1 cellular context compared by ENCODE assay signal in the genomic region with DNA sequence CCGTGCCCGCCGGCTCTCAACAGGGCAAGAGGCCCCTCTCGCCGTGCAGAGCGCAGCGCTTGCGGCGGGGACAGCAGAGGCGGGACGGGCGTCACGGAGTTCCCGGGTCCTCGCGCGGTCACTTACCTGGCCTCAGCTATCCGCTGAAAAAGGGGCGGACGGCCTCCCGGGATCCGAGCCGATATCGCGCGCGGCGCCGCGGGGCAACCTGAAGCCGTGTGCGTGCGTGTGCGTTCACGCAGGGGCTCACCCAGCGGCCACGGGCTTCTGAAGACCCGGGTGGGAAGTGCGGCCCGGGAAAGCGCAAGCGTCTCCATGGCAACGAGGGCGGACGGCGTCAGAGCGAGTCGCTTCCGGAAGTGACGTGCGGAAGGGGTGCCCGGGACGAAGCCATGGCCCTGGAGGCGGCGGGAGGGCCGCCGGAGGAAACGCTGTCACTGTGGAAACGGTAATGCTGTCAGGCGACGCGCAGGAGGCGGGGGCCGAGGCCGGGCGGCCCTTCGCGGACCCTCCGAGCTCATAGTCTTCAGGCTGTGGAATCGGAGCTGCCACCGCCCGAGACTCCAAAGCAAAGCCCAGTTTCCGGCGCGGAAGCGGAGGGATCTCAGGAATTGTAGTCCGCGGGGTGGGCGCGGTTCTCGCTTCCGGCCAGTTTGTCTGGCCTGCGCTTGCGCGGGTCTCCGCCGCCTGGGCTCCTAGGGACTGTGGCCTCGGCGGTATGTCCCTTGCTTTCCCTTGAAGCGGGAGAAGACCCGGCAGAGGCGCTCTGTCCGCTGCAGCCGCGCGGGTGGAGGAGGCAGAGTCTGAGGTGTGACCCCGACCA.
TF ChIP-seq lines count a peak whose summit lies in the region.

A gene (plus strand): TSS at position 365 of the 823 bp plus-strand sequence. CDS start 28 bp downstream, at position 393.

TF ChIP-seq in HepG2, 621 proteins besides CTCF, POLR2A, EP300 and RAD21 (continued from another document and continues in another):
- TF ChIP-seq, protein P1, sequence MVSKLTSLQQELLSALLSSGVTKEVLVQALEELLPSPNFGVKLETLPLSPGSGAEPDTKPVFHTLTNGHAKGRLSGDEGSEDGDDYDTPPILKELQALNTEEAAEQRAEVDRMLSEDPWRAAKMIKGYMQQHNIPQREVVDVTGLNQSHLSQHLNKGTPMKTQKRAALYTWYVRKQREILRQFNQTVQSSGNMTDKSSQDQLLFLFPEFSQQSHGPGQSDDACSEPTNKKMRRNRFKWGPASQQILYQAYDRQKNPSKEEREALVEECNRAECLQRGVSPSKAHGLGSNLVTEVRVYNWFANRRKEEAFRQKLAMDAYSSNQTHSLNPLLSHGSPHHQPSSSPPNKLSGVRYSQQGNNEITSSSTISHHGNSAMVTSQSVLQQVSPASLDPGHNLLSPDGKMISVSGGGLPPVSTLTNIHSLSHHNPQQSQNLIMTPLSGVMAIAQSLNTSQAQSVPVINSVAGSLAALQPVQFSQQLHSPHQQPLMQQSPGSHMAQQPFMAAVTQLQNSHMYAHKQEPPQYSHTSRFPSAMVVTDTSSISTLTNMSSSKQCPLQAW (CRISPR knock-in tag; IDR thresholded peaks at IDR 0.05) = peak; percentile 86
- TF ChIP-seq, protein P2, sequence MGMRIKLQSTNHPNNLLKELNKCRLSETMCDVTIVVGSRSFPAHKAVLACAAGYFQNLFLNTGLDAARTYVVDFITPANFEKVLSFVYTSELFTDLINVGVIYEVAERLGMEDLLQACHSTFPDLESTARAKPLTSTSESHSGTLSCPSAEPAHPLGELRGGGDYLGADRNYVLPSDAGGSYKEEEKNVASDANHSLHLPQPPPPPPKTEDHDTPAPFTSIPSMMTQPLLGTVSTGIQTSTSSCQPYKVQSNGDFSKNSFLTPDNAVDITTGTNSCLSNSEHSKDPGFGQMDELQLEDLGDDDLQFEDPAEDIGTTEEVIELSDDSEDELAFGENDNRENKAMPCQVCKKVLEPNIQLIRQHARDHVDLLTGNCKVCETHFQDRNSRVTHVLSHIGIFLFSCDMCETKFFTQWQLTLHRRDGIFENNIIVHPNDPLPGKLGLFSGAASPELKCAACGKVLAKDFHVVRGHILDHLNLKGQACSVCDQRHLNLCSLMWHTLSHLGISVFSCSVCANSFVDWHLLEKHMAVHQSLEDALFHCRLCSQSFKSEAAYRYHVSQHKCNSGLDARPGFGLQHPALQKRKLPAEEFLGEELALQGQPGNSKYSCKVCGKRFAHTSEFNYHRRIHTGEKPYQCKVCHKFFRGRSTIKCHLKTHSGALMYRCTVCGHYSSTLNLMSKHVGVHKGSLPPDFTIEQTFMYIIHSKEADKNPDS (CRISPR knock-in tag; IDR thresholded peaks at IDR 0.05) = peak; percentile 49; the same call in 1 of the 2 replicates
- TF ChIP-seq MAZ (IDR thresholded peaks at IDR 0.05; ENCODE audit: borderline replicate concordance, low read depth, low read length) (peak; percentile 71; the same call in 1 of the 2 replicates), MAZ (CRISPR knock-in tag; IDR thresholded peaks at IDR 0.05; ENCODE audit: low read depth) (peak; percentile 90), SNAI1 (CRISPR knock-in tag; IDR thresholded peaks at IDR 0.05; ENCODE audit: borderline replicate concordance) (peak; percentile 57), ZNF7 (CRISPR knock-in tag; IDR thresholded peaks at IDR 0.05) (no peak), NCOA1 (CRISPR knock-in tag; IDR thresholded peaks at IDR 0.05) (peak; percentile 88; the same call in 1 of the 2 replicates), ZNF382 (CRISPR knock-in tag; IDR thresholded peaks at IDR 0.05; ENCODE audit: borderline replicate concordance) (no peak), NR2F6 (IDR thresholded peaks at IDR 0.05) (no peak), NR2F6 (CRISPR knock-in tag; IDR thresholded peaks at IDR 0.05) (0 out of 2 replicates have a peak, but pooled peaks have one; percentile 4), SOX6 (IDR thresholded peaks at IDR 0.05) (no peak), SOX6 (CRISPR knock-in tag; IDR thresholded peaks at IDR 0.05) (peak; percentile 76), CREB1 (IDR thresholded peaks at IDR 0.05) (peak; percentile 97), CREB1 (CRISPR knock-in tag; IDR thresholded peaks at IDR 0.05) (peak; percentile 99), ZNF333 (CRISPR knock-in tag; IDR thresholded peaks at IDR 0.05; ENCODE audit: borderline replicate concordance) (peak; percentile 87), MTA1 (CRISPR knock-in tag; IDR thresholded peaks at IDR 0.05; ENCODE audit: borderline replicate concordance) (0 out of 2 replicates have a peak, but pooled peaks have one; percentile 6), ZNF292 (CRISPR knock-in tag; IDR thresholded peaks at IDR 0.05; ENCODE audit: borderline replicate concordance, low read depth) (peak; percentile 16; the same call in 1 of the 2 replicates), PAWR (CRISPR knock-in tag; IDR thresholded peaks at IDR 0.05; ENCODE audit: borderline replicate concordance) (peak; percentile 95; the same call in 1 of the 2 replicates), KMT2A (CRISPR knock-in tag; IDR thresholded peaks at IDR 0.05) (peak; percentile 82; the same call in 1 of the 2 replicates), ZNF430 (CRISPR knock-in tag; IDR thresholded peaks at IDR 0.05) (peak; percentile 71), ZNF343 (CRISPR knock-in tag; IDR thresholded peaks at IDR 0.05) (peak; percentile 90), ZNF747 (CRISPR knock-in tag; IDR thresholded peaks at IDR 0.05; ENCODE audit: borderline replicate concordance) (peak; percentile 97; the same call in 1 of the 2 replicates), RNF2 (conservative IDR thresholded peaks at IDR 0.05; ENCODE audit: low read depth) (peak; percentile 47; the same call in 1 of the 2 replicates), RCOR2 (CRISPR knock-in tag; IDR thresholded peaks at IDR 0.05) (0 out of 2 replicates have a peak, but pooled peaks have one; percentile 38), HNRNPL (IDR thresholded peaks at IDR 0.05; ENCODE audit: low read depth, low read length) (no peak), ZNF207 (IDR thresholded peaks at IDR 0.05; ENCODE audit: borderline replicate concordance) (no peak), SMAD9 (CRISPR knock-in tag; IDR thresholded peaks at IDR 0.05) (peak; percentile 66; the same call in 1 of the 2 replicates), SPEN (CRISPR knock-in tag; IDR thresholded peaks at IDR 0.05; ENCODE audit: low read depth) (peak; percentile 88), ZNF33A (CRISPR knock-in tag; IDR thresholded peaks at IDR 0.05; ENCODE audit: borderline replicate concordance) (no peak)
- TF ChIP-seq, protein P3, sequence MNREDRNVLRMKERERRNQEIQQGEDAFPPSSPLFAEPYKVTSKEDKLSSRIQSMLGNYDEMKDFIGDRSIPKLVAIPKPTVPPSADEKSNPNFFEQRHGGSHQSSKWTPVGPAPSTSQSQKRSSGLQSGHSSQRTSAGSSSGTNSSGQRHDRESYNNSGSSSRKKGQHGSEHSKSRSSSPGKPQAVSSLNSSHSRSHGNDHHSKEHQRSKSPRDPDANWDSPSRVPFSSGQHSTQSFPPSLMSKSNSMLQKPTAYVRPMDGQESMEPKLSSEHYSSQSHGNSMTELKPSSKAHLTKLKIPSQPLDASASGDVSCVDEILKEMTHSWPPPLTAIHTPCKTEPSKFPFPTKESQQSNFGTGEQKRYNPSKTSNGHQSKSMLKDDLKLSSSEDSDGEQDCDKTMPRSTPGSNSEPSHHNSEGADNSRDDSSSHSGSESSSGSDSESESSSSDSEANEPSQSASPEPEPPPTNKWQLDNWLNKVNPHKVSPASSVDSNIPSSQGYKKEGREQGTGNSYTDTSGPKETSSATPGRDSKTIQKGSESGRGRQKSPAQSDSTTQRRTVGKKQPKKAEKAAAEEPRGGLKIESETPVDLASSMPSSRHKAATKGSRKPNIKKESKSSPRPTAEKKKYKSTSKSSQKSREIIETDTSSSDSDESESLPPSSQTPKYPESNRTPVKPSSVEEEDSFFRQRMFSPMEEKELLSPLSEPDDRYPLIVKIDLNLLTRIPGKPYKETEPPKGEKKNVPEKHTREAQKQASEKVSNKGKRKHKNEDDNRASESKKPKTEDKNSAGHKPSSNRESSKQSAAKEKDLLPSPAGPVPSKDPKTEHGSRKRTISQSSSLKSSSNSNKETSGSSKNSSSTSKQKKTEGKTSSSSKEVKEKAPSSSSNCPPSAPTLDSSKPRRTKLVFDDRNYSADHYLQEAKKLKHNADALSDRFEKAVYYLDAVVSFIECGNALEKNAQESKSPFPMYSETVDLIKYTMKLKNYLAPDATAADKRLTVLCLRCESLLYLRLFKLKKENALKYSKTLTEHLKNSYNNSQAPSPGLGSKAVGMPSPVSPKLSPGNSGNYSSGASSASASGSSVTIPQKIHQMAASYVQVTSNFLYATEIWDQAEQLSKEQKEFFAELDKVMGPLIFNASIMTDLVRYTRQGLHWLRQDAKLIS (CRISPR knock-in tag; IDR thresholded peaks at IDR 0.05) = no peak
- TF ChIP-seq, protein P4, sequence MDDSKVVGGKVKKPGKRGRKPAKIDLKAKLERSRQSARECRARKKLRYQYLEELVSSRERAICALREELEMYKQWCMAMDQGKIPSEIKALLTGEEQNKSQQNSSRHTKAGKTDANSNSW (CRISPR knock-in tag; IDR thresholded peaks at IDR 0.05; ENCODE audit: borderline replicate concordance) = no peak; the same call in 1 of the 2 replicates
- TF ChIP-seq, protein P5, sequence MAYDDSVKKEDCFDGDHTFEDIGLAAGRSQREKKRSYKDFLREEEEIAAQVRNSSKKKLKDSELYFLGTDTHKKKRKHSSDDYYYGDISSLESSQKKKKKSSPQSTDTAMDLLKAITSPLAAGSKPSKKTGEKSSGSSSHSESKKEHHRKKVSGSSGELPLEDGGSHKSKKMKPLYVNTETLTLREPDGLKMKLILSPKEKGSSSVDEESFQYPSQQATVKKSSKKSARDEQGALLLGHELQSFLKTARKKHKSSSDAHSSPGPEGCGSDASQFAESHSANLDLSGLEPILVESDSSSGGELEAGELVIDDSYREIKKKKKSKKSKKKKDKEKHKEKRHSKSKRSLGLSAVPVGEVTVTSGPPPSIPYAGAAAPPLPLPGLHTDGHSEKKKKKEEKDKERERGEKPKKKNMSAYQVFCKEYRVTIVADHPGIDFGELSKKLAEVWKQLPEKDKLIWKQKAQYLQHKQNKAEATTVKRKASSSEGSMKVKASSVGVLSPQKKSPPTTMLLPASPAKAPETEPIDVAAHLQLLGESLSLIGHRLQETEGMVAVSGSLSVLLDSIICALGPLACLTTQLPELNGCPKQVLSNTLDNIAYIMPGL (CRISPR knock-in tag; IDR thresholded peaks at IDR 0.05; ENCODE audit: borderline replicate concordance in 1 of 2, low read depth in 1 of 2) = peak; percentile 77 to 88
- TF ChIP-seq, protein P6, sequence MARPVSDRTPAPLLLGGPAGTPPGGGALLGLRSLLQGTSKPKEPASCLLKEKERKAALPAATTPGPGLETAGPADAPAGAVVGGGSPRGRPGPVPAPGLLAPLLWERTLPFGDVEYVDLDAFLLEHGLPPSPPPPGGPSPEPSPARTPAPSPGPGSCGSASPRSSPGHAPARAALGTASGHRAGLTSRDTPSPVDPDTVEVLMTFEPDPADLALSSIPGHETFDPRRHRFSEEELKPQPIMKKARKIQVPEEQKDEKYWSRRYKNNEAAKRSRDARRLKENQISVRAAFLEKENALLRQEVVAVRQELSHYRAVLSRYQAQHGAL (CRISPR knock-in tag; IDR thresholded peaks at IDR 0.05; ENCODE audit: not compliant biosample characterization) = peak; percentile 46
- TF ChIP-seq, protein P7, sequence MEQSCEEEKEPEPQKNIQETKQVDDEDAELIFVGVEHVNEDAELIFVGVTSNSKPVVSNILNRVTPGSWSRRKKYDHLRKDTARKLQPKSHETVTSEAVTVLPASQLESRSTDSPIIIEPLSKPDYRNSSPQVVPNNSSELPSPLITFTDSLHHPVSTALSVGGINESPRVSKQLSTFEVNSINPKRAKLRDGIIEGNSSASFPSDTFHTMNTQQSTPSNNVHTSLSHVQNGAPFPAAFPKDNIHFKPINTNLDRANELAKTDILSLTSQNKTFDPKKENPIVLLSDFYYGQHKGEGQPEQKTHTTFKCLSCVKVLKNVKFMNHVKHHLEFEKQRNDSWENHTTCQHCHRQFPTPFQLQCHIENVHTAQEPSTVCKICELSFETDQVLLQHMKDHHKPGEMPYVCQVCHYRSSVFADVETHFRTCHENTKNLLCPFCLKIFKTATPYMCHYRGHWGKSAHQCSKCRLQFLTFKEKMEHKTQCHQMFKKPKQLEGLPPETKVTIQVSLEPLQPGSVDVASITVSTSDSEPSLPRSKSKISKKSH (CRISPR knock-in tag; IDR thresholded peaks at IDR 0.05; ENCODE audit: borderline replicate concordance) = peak; percentile 86
- TF ChIP-seq, protein P8, sequence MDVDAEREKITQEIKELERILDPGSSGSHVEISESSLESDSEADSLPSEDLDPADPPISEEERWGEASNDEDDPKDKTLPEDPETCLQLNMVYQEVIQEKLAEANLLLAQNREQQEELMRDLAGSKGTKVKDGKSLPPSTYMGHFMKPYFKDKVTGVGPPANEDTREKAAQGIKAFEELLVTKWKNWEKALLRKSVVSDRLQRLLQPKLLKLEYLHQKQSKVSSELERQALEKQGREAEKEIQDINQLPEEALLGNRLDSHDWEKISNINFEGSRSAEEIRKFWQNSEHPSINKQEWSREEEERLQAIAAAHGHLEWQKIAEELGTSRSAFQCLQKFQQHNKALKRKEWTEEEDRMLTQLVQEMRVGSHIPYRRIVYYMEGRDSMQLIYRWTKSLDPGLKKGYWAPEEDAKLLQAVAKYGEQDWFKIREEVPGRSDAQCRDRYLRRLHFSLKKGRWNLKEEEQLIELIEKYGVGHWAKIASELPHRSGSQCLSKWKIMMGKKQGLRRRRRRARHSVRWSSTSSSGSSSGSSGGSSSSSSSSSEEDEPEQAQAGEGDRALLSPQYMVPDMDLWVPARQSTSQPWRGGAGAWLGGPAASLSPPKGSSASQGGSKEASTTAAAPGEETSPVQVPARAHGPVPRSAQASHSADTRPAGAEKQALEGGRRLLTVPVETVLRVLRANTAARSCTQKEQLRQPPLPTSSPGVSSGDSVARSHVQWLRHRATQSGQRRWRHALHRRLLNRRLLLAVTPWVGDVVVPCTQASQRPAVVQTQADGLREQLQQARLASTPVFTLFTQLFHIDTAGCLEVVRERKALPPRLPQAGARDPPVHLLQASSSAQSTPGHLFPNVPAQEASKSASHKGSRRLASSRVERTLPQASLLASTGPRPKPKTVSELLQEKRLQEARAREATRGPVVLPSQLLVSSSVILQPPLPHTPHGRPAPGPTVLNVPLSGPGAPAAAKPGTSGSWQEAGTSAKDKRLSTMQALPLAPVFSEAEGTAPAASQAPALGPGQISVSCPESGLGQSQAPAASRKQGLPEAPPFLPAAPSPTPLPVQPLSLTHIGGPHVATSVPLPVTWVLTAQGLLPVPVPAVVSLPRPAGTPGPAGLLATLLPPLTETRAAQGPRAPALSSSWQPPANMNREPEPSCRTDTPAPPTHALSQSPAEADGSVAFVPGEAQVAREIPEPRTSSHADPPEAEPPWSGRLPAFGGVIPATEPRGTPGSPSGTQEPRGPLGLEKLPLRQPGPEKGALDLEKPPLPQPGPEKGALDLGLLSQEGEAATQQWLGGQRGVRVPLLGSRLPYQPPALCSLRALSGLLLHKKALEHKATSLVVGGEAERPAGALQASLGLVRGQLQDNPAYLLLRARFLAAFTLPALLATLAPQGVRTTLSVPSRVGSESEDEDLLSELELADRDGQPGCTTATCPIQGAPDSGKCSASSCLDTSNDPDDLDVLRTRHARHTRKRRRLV (CRISPR knock-in tag; IDR thresholded peaks at IDR 0.05) = no peak
- TF ChIP-seq, protein P9, sequence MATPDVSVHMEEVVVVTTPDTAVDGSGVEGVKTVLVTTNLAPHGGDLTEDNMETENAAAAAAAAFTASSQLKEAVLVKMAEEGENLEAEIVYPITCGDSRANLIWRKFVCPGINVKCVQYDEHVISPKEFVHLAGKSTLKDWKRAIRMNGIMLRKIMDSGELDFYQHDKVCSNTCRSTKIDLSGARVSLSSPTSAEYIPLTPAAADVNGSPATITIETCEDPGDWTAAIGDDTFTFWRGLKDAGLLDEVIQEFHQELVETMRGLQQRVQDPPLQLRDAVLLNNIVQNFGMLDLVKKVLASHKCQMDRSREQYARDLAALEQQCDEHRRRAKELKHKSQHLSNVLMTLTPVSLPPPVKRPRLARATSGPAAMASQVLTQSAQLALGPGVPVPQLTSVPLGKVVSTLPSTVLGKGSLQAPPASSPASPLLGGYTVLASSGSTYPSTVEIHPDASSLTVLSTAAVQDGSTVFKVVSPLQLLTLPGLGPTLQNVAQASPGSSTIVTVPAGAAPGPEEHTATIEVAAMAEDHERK (CRISPR knock-in tag; IDR thresholded peaks at IDR 0.05; ENCODE audit: low read depth) = 0 out of 2 replicates have a peak, but pooled peaks have one; percentile 7
